In the genomic region with DNA sequence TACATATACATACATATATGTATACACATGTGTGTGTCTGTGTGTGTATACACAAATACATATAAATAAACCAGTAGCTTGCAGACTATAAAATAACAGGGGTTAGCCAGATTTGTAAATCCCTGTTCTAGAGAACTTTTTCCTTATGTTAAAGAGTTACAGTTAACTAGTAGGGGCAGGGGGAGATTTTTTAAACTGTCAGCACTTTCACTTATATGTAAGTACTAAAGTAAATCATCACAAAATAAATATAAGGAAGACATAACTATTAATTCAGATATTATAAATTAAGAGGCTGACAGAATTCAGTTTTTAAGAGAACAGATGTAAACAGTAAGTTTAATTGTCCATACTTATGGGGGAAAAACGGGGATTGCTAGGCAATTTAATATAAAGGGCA, we compare ENCODE assay signal across 10 cellular contexts.
"Had no signal": no experiment of that assay in that cellular context is flagged by ENCODE, and none has a peak within 500 bp of the region (broad histone marks: within the 10 kb centered on the region; RNA-seq: fewer than 3 reads in every experiment).

No MANE protein-coding gene starts in this region.

- H3K4me2 ChIP-seq: KMS-11 had no signal

- H3K36me3 ChIP-seq: HAP-1 had no signal

- ATAC-seq: HCT116 had no signal

- H3K27ac ChIP-seq: GM23248, KMS-11 had no signal

- H3K4me3 ChIP-seq: GM23248, HAP-1 had no signal

- H3K4me1 ChIP-seq: HAP-1 had no signal

- FAIRE-seq: HTR-8/SVneo had no signal

- DNase-seq: GM23248, GOT3, H7, HFFc6, Karpas-422, KBM-7 had no signal

- H2AFZ ChIP-seq: GM23248 had no signal

- H3K9ac ChIP-seq: GM23248, KMS-11 had no signal

- H3K9me3 ChIP-seq: HAP-1 had no signal
